ENCODE assay signal across 12 cellular contexts in the genomic region with DNA sequence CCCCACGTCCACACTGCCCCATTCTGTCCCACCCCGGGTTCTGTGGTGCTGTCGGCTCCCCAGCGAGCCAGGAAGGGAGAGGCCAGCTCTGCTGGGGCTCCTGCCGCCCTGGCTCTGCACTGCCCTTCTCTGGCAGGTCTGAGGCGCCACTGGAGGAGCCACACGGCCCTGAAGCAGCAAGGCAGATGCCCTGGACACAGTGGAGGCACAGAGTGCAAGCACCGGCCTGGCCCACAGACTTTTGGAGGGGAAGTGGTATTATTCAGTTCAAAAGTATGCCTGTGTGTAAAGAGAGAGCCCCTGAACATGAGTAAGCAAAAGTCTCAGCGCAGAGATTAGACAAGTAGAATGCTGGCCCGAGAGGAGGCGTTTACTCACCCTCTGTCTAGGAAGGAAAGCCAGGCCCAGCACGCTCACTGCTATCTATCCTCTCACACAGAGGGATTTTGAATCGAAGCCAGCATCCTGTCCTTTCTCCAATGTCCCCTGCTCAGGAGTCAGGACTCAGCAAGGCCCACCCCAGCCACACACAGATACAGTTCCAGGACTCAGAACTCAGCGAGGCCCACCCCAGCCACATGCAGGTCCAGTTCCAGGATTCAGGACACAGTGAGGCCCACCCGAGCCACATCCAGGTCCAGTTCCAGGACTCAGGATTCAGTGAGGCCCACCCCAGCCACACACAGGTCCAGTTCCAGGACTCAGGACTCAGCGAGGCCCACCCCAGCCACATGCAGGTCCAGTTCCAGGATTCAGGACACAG.
DNase-seq lines count a peak whose midpoint lies in the region; TF ChIP-seq lines count a peak whose summit lies in the region.
"Had no signal": no experiment of that assay in that cellular context is flagged by ENCODE, and none has a peak within 500 bp of the region (broad histone marks: within the 10 kb centered on the region; RNA-seq: fewer than 3 reads in every experiment).

No MANE protein-coding gene starts in this region.

- peaks cover 42% of the 10 kb centered on the region for H3K4me1 Mint-ChIP-seq in mesothelial cell of epicardium
- peaks cover 5% of the 10 kb centered on the region for H3K4me1 Mint-ChIP-seq in activated CD4-positive, alpha-beta T cell treated with anti-CD3 and anti-CD28 coated beads, Interleukin-2, amount 10 ng/mL, durations not matched to agents 7 days and 5 days

- TF ChIP-seq CTCF in coronary artery (IDR thresholded peaks at IDR 0.05) (no peak), mesothelial cell of epicardium (IDR thresholded peaks at IDR 0.05; ENCODE audit: unreplicated experiment) (no peak)

- peaks cover 4% of the 10 kb centered on the region for H3K9me3 Mint-ChIP-seq in mesothelial cell of epicardium
- H3K9me3 Mint-ChIP-seq in activated CD4-positive, alpha-beta T cell treated with anti-CD3 and anti-CD28 coated beads, Interleukin-2, amount 10 ng/mL, durations not matched to agents 7 days and 5 days: no peaks in the 10 kb centered on the region

- H3K36me3 Mint-ChIP-seq in mesothelial cell of epicardium: no peaks in the 10 kb centered on the region
- H3K36me3 Mint-ChIP-seq in activated CD4-positive, alpha-beta T cell treated with anti-CD3 and anti-CD28 coated beads, Interleukin-2, amount 10 ng/mL, durations not matched to agents 7 days and 5 days (ENCODE audit: low read depth): no peaks in the 10 kb centered on the region

- H3K27ac Mint-ChIP-seq in mesothelial cell of epicardium: peak overlapping the region; percentile 83
- H3K27ac Mint-ChIP-seq in activated CD4-positive, alpha-beta T cell treated with anti-CD3 and anti-CD28 coated beads, Interleukin-2, amount 10 ng/mL, durations not matched to agents 7 days and 5 days: no peak overlapping the region
- H3K27ac Mint-ChIP-seq: dendritic cell treated with granulocyte-macrophage colony-stimulating factor and Interleukin-4, amounts not matched to agents 40 ng/mL and 50 ng/mL, for 4 days had no signal

- POLR2A ChIA-PET in activated CD4-positive, alpha-beta T cell treated with anti-CD3 and anti-CD28 coated beads, Interleukin-2, amount 10 ng/mL, durations not matched to agents 7 days and 5 days (lab: Charles Lee): no interaction called here

- DNase-seq in A172 (ENCODE audit: low spot score): peak; percentile 100
- peak; percentile 98 for DNase-seq in NCI-H226
- DNase-seq in coronary artery (ENCODE audit: low spot score): peak; percentile 83
- DNase-seq in mesothelial cell of epicardium (ENCODE audit: low spot score in 2 of 2, unreplicated experiment in 2 of 2): no peak
- no peak for DNase-seq in NCI-H510A treated with DMSO at 0.1 percent for 48 hours (lab: John Stamatoyannopoulos, UW)
- no peak for DNase-seq in posterior cingulate gyrus
- DNase-seq in activated naive CD4-positive, alpha-beta T cell treated with Interleukin-2 at 50 U/mL for 16 hours: no peak
- no peak for DNase-seq in activated CD4-positive, alpha-beta T cell treated with anti-CD3 and anti-CD28 coated beads, Interleukin-2, amount 10 ng/mL, durations not matched to agents 7 days and 5 days
- DNase-seq: SIG-M5; stimulated activated CD4-positive, alpha-beta T cell treated with anti-CD3 and anti-CD28 coated beads, Interleukin-4, amount 100 ng/mL, for 4 hours had no signal

- CTCF ChIA-PET in activated CD4-positive, alpha-beta T cell treated with anti-CD3 and anti-CD28 coated beads, Interleukin-2, amount 10 ng/mL, durations not matched to agents 7 days and 5 days (lab: Charles Lee): interaction anchor here (1.1 kb wide), 1 partner anchor 30 kb away, joined by 3 read pairs; no protein-coding TSS in a partner anchor

- no peaks in the 10 kb centered on the region for H3K27me3 Mint-ChIP-seq in mesothelial cell of epicardium (ENCODE audit: low read depth)
- H3K27me3 Mint-ChIP-seq in activated CD4-positive, alpha-beta T cell treated with anti-CD3 and anti-CD28 coated beads, Interleukin-2, amount 10 ng/mL, durations not matched to agents 7 days and 5 days: peaks cover 6% of the 10 kb centered on the region
- H3K27me3 Mint-ChIP-seq: dendritic cell treated with granulocyte-macrophage colony-stimulating factor and Interleukin-4, amounts not matched to agents 40 ng/mL and 50 ng/mL, for 4 days had no signal

- peak overlapping the region; percentile 83 to 87 for H3K27ac ChIP-seq in coronary artery

- intact Hi-C loops in posterior cingulate gyrus (cut with DNase I): no loop called here

- H3K4me3 Mint-ChIP-seq in mesothelial cell of epicardium: no peak overlapping the region
- no peak overlapping the region for H3K4me3 Mint-ChIP-seq in activated CD4-positive, alpha-beta T cell treated with anti-CD3 and anti-CD28 coated beads, Interleukin-2, amount 10 ng/mL, durations not matched to agents 7 days and 5 days
- H3K4me3 Mint-ChIP-seq: dendritic cell treated with granulocyte-macrophage colony-stimulating factor and Interleukin-4, amounts not matched to agents 40 ng/mL and 50 ng/mL, for 4 days had no signal

- no peak overlapping the region for H3K4me3 ChIP-seq in coronary artery
- H3K4me3 ChIP-seq: BLaER1 treated with 17β-estradiol and CSF1 and Interleukin-3, amounts not matched to agents 10 nM and 100 nM had no signal

Comparison
In these comparisons a context has a peak if more than half of its experiments do, and no peak if none do; other contexts are left out.
1. DNase-seq: peak in A172 (single experiment), NCI-H226 (single experiment) and coronary artery (single experiment); none in mesothelial cell of epicardium (0 of 2), NCI-H510A treated with DMSO at 0.1 percent for 48 hours (single experiment), posterior cingulate gyrus (0 of 10), activated naive CD4-positive, alpha-beta T cell treated with Interleukin-2 at 50 U/mL for 16 hours (single experiment) and activated CD4-positive, alpha-beta T cell treated with anti-CD3 and anti-CD28 coated beads, Interleukin-2, amount 10 ng/mL, durations not matched to agents 7 days and 5 days (single experiment).